In genomic region chr9:128548876-128549275, GRCh38 we compare ENCODE assay signal across 23 cellular contexts. TPM values are rescaled to one million over a fixed set of nuclear protein-coding genes. Genes with fewer than 3 reads are reported as not detected.
DNase-seq lines count a peak whose midpoint lies in the region; ATAC-seq and TF ChIP-seq lines count a peak whose summit lies in the region.
"Had no signal": no experiment of that assay in that cellular context is flagged by ENCODE, and none has a peak within 500 bp of the region (broad histone marks: within the 10 kb centered on the region; RNA-seq: fewer than 3 reads in every experiment).

No MANE protein-coding gene starts in this region.

- no peaks in the 10 kb centered on the region for H3K27me3 Mint-ChIP-seq in natural killer cell treated with Interleukin-12 subunit alpha and Interleukin-12 subunit beta and Interleukin-15 and Interleukin-18, amount 100 ng/mL, for 72 hours
- H3K27me3 Mint-ChIP-seq in natural killer cell (ENCODE audit: low read depth in 2 of 2) (no peaks in the 10 kb centered on the region), nephron progenitor cell (ENCODE audit: low read depth, poor library complexity) (peaks cover 4% of the 10 kb centered on the region), T-cell (no peaks in the 10 kb centered on the region)
- H3K27me3 Mint-ChIP-seq: activated CD8-positive, alpha-beta T cell treated with anti-CD3 and anti-CD28 coated beads for 36 hours; activated naive CD4-positive, alpha-beta T cell treated with anti-CD3 and anti-CD28 coated beads, Interleukin-2, amount 10 ng/mL, durations not matched to agents 7 days and 5 days; naive B cell; stimulated activated naive CD8-positive, alpha-beta T cell treated with anti-CD3 and anti-CD28 coated beads, Interleukin-15, Interleukin-2, amounts not matched to agents 100 ng/mL and 50 ng/mL, for 24 hours had no signal

- peak overlapping the region; percentile 16 for H3K4me3 Mint-ChIP-seq in natural killer cell treated with Interleukin-12 subunit alpha and Interleukin-12 subunit beta and Interleukin-15 and Interleukin-18, amount 100 ng/mL, for 72 hours
- H3K4me3 Mint-ChIP-seq in natural killer cell (no peak overlapping the region), nephron progenitor cell (peak overlapping the region; percentile 33), T-cell (no peak overlapping the region)
- H3K4me3 Mint-ChIP-seq: activated CD8-positive, alpha-beta T cell treated with anti-CD3 and anti-CD28 coated beads for 36 hours; activated naive CD4-positive, alpha-beta T cell treated with anti-CD3 and anti-CD28 coated beads, Interleukin-2, amount 10 ng/mL, durations not matched to agents 7 days and 5 days; stimulated activated naive CD8-positive, alpha-beta T cell treated with anti-CD3 and anti-CD28 coated beads, Interleukin-15, Interleukin-2, amounts not matched to agents 100 ng/mL and 50 ng/mL, for 24 hours; T-helper 1 cell treated with Interleukin-12 subunit alpha and Interleukin-12 subunit beta and Interleukin-4 antibody, amounts not matched to agents 30 μg/mL and 1 μg/mL, for 36 hours had no signal

- POLR2A ChIA-PET in T-cell (lab: Charles Lee) = no interaction called here

- H3K27me3 ChIP-seq in dorsolateral prefrontal cortex = no peaks in the 10 kb centered on the region

- intact Hi-C loops in natural killer cell (cut with micrococcal nuclease) = no loop called here
- intact Hi-C loops in dorsolateral prefrontal cortex (cut with DNase I) = loop anchor here in 1 of 2 donors (5.0 kb wide), 1 partner anchor 37 kb away; no protein-coding TSS in a partner anchor

- H3K36me3 Mint-ChIP-seq in natural killer cell treated with Interleukin-12 subunit alpha and Interleukin-12 subunit beta and Interleukin-15 and Interleukin-18, amount 100 ng/mL, for 72 hours = no peaks in the 10 kb centered on the region
- H3K36me3 Mint-ChIP-seq in natural killer cell (no peaks in the 10 kb centered on the region), nephron progenitor cell (ENCODE audit: low read depth) (no peaks in the 10 kb centered on the region), T-cell (no peaks in the 10 kb centered on the region)
- H3K36me3 Mint-ChIP-seq: naive B cell had no signal

- H3K27ac Mint-ChIP-seq in natural killer cell treated with Interleukin-12 subunit alpha and Interleukin-12 subunit beta and Interleukin-15 and Interleukin-18, amount 100 ng/mL, for 72 hours = no peak overlapping the region
- H3K27ac Mint-ChIP-seq in natural killer cell = no peak overlapping the region
- H3K27ac Mint-ChIP-seq in nephron progenitor cell = no peak overlapping the region
- H3K27ac Mint-ChIP-seq in T-cell = no peak overlapping the region
- H3K27ac Mint-ChIP-seq: activated naive CD4-positive, alpha-beta T cell treated with anti-CD3 and anti-CD28 coated beads, Interleukin-2, amount 10 ng/mL, durations not matched to agents 7 days and 5 days; naive B cell; stimulated activated naive CD8-positive, alpha-beta T cell treated with anti-CD3 and anti-CD28 coated beads, Interleukin-15, Interleukin-2, amounts not matched to agents 100 ng/mL and 50 ng/mL, for 24 hours had no signal

- TF ChIP-seq CTCF in natural killer cell (IDR thresholded peaks at IDR 0.05) (no peak), dorsolateral prefrontal cortex (IDR thresholded peaks at IDR 0.05 in 54 of 56, conservative IDR thresholded peaks at IDR 0.05 in 2 of 56; ENCODE audit: low read depth in 1 of 56, partially characterized antibody in 56 of 56) (no peak), nephron progenitor cell (IDR thresholded peaks at IDR 0.05) (no peak)

- no peak for DNase-seq in natural killer cell treated with Interleukin-12 subunit alpha and Interleukin-12 subunit beta and Interleukin-15 and Interleukin-18, amount 100 ng/mL, for 72 hours (ENCODE audit: low spot score)
- DNase-seq in natural killer cell (no peak), dorsolateral prefrontal cortex (no peak), nephron progenitor cell (no peak), NCI-H510A (lab: John Stamatoyannopoulos, UW) (no peak), T-cell (no peak)
- DNase-seq: activated CD8-positive, alpha-beta memory T cell treated with anti-CD3 and anti-CD28 coated beads, Interleukin-2, amount 50 U/mL, for 48 hours; activated CD8-positive, alpha-beta T cell treated with anti-CD3 and anti-CD28 coated beads for 36 hours; activated naive CD4-positive, alpha-beta T cell treated with anti-CD3 and anti-CD28 coated beads, Interleukin-2, amount 10 ng/mL, durations not matched to agents 7 days and 5 days; CD8-positive, alpha-beta memory T cell; DMS 273 treated with DMSO at 0.1 percent for 48 hours; EL; left ventricle myocardium superior; naive B cell; NCI-H1092 treated with DMSO at 0.1 percent for 48 hours; NCI-H1694 treated with DMSO at 0.1 percent for 48 hours; stimulated activated CD4-positive, alpha-beta T cell treated with anti-CD3 and anti-CD28 coated beads, Interleukin-2, amount 100 ng/mL, for 24 hours had no signal

- no peak overlapping the region for H3K4me3 ChIP-seq in dorsolateral prefrontal cortex
- H3K4me3 ChIP-seq: thoracic aorta had no signal

- peaks cover 29 to 31% of the 10 kb centered on the region in 2 donors for H3K4me1 Mint-ChIP-seq in natural killer cell treated with Interleukin-12 subunit alpha and Interleukin-12 subunit beta and Interleukin-15 and Interleukin-18, amount 100 ng/mL, for 72 hours (ENCODE audit: low read depth in 2 of 2)
- H3K4me1 Mint-ChIP-seq in natural killer cell (peaks cover 25 to 30% of the 10 kb centered on the region in 2 donors), nephron progenitor cell (peaks cover 37% of the 10 kb centered on the region), T-cell (peaks cover 21 to 29% (median 28%) of the 10 kb centered on the region in 3 donors)

- H3K9me3 Mint-ChIP-seq in natural killer cell treated with Interleukin-12 subunit alpha and Interleukin-12 subunit beta and Interleukin-15 and Interleukin-18, amount 100 ng/mL, for 72 hours = no peaks in the 10 kb centered on the region
- no peaks in the 10 kb centered on the region for H3K9me3 Mint-ChIP-seq in natural killer cell
- H3K9me3 Mint-ChIP-seq in nephron progenitor cell = no peaks in the 10 kb centered on the region
- H3K9me3 Mint-ChIP-seq in T-cell = no peaks in the 10 kb centered on the region
- H3K9me3 Mint-ChIP-seq: activated CD8-positive, alpha-beta T cell treated with anti-CD3 and anti-CD28 coated beads for 36 hours; activated naive CD4-positive, alpha-beta T cell treated with anti-CD3 and anti-CD28 coated beads, Interleukin-2, amount 10 ng/mL, durations not matched to agents 7 days and 5 days; activated T-helper 1 cell treated with anti-CD3 and anti-CD28 coated beads, Interleukin-12 subunit alpha, Interleukin-12 subunit beta, Interleukin-2, Interleukin-4 antibody, amounts not matched to agents 30 ng/mL and 10 ng/mL and 1 ng/mL, durations not matched to agents 14 hours and 24 hours and 36 hours; CD8-positive, alpha-beta memory T cell; naive B cell; stimulated activated naive CD8-positive, alpha-beta T cell treated with anti-CD3 and anti-CD28 coated beads, Interleukin-15, Interleukin-2, amounts not matched to agents 100 ng/mL and 50 ng/mL, for 24 hours; T-helper 1 cell treated with Interleukin-12 subunit alpha and Interleukin-12 subunit beta and Interleukin-4 antibody, amounts not matched to agents 30 μg/mL and 1 μg/mL, for 36 hours had no signal

- ATAC-seq in natural killer cell treated with Interleukin-12 subunit alpha and Interleukin-12 subunit beta and Interleukin-15 and Interleukin-18, amount 100 ng/mL, for 72 hours = no peak
- no peak for ATAC-seq in natural killer cell
- ATAC-seq in GM21529 (IDR thresholded peaks at IDR 0.05; ENCODE audit: unreplicated experiment) = no peak
- ATAC-seq in T-cell (replicated peaks in 1 of 4) = no peak
- ATAC-seq: activated CD4-positive, CD25-positive, alpha-beta regulatory T cell treated with anti-CD3 and anti-CD28 coated beads, Interleukin-2, amount 50 U/mL, for 24 hours; activated CD8-positive, alpha-beta T cell treated with anti-CD3 and anti-CD28 coated beads for 36 hours; left ventricle myocardium superior had no signal

- CTCF ChIA-PET in T-cell (lab: Charles Lee) = no interaction called here

- peak overlapping the region in 33 of 59 donors; percentile 0 to 99 (median 95) for H3K27ac ChIP-seq in dorsolateral prefrontal cortex

RNA-seq across cellular contexts. Expression of gene SPTAN1, which starts 3.5 kb away (rescaled TPM):
- total RNA-seq in natural killer cell treated with Interleukin-12 subunit alpha and Interleukin-12 subunit beta and Interleukin-15 and Interleukin-18, amount 100 ng/mL, for 72 hours = 100 to 1,000 TPM; 243 to 260 TPM
- total RNA-seq in natural killer cell (100 to 1,000 TPM; 301 to 420 (median 400) TPM), dorsolateral prefrontal cortex (1,000 to 10,000 TPM in 93 of 120 experiments, 100 to 1,000 TPM in 27; 588 to 1,376 (median 1,110) TPM), T-cell (100 to 1,000 TPM; 446 to 594 (median 461) TPM)

RNA-seq across cellular contexts. Expression of gene GLE1, which starts 44.4 kb away (rescaled TPM):
- total RNA-seq in natural killer cell treated with Interleukin-12 subunit alpha and Interleukin-12 subunit beta and Interleukin-15 and Interleukin-18, amount 100 ng/mL, for 72 hours = 10 to 100 TPM; 40.6 to 41.9 TPM
- 10 to 100 TPM; 21.2 to 33.3 (median 23.3) TPM for total RNA-seq in natural killer cell
- 10 to 100 TPM; 11.7 to 22.4 (median 16.7) TPM for total RNA-seq in dorsolateral prefrontal cortex
- 10 to 100 TPM; 15.5 to 30.5 (median 29.1) TPM for total RNA-seq in T-cell

Comparison
In these comparisons a context has a peak if more than half of its experiments do, and no peak if none do; other contexts are left out.
1. H3K4me3 Mint-ChIP-seq: peak in natural killer cell treated with Interleukin-12 subunit alpha and Interleukin-12 subunit beta and Interleukin-15 and Interleukin-18, amount 100 ng/mL, for 72 hours (single experiment) and nephron progenitor cell (single experiment); none in natural killer cell (single experiment) and T-cell (0 of 3).